In the genomic region with DNA sequence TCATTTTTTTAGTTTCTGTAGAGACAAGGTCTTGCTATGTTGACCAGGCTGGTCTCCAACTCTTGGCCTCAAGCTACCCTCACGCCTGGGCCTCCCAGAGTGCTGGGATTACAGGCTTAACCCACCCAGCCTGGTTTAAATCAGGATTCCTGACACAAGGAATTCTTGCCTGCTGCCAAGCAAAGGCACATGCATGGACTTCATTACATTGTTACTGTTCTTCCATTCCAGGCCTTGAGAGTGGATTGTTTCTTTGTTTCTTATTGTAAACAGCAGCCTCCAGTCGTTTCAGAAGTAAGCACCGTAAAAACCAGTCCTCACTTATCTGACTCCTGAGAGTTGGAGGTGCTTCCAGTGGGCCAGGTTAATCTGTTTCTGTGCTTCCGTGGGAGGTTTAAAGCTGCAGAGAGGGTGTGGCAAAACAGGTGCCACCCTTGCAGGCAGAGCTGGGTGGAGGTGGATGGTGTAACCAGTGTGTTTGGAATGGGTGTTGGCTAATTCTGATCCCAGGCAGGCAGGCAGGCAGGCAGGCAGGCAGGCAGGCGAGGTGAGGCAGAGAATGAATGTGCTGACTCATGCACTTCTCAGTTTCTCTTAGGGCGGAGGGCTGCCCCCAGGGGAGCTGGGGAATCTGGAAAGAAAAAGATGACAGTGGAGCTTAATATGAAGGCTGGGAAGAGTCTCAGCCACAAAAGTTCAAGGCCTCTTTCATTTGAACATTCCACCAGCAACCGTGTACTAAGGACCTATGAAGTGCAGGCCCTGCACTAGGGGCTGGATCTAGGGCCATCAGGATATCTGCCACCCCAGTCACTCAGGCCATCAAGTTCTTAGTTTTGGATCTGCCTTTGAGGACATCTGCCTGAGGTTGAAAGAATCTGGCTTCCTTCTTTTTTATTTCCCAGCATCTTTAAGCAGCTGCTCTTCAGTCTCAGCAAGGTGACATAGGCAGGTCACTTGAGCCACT, we compare ENCODE assay signal across 8 cellular contexts. TPM values are rescaled to one million over a fixed set of nuclear protein-coding genes. Genes with fewer than 3 reads are reported as not detected.
DNase-seq lines count a peak whose midpoint lies in the region; ATAC-seq and TF ChIP-seq lines count a peak whose summit lies in the region.

No MANE protein-coding gene starts in this region.

- no peak overlapping the region for H3K4me3 ChIP-seq in NB4 (ENCODE audit: low read depth, low read length)

- intact Hi-C loops in Calu3 (cut with micrococcal nuclease; ENCODE audit: unreplicated experiment): no loop called here

- peak overlapping the region; percentile 36 for H3K27ac Mint-ChIP-seq in Calu3 (ENCODE audit: unreplicated experiment)
- no peak overlapping the region for H3K27ac Mint-ChIP-seq in activated CD4-positive, alpha-beta memory T cell treated with anti-CD3 and anti-CD28 coated beads, Interleukin-2, amount 10 ng/mL, durations not matched to agents 7 days and 5 days

- no peak overlapping the region for H3K4me3 Mint-ChIP-seq in Calu3 (ENCODE audit: low read depth, unreplicated experiment)
- no peak overlapping the region for H3K4me3 Mint-ChIP-seq in activated CD4-positive, alpha-beta memory T cell treated with anti-CD3 and anti-CD28 coated beads, Interleukin-2, amount 10 ng/mL, durations not matched to agents 7 days and 5 days

- no peaks in the 10 kb centered on the region for H3K9me3 Mint-ChIP-seq in Calu3 (ENCODE audit: low read depth, unreplicated experiment)
- no peaks in the 10 kb centered on the region for H3K9me3 Mint-ChIP-seq in activated CD4-positive, alpha-beta memory T cell treated with anti-CD3 and anti-CD28 coated beads, Interleukin-2, amount 10 ng/mL, durations not matched to agents 7 days and 5 days

- no peak for TF ChIP-seq CTCF in Calu3 (IDR thresholded peaks at IDR 0.05; ENCODE audit: unreplicated experiment)
- TF ChIP-seq CTCF in NB4 (IDR thresholded peaks at IDR 0.05; ENCODE audit: low read depth, low read length): no peak

- ATAC-seq in GM19035 (IDR thresholded peaks at IDR 0.05; ENCODE audit: unreplicated experiment): no peak

- no peaks in the 10 kb centered on the region for H3K36me3 Mint-ChIP-seq in Calu3 (ENCODE audit: insufficient read depth, unreplicated experiment)
- H3K36me3 Mint-ChIP-seq in activated CD4-positive, alpha-beta memory T cell treated with anti-CD3 and anti-CD28 coated beads, Interleukin-2, amount 10 ng/mL, durations not matched to agents 7 days and 5 days (ENCODE audit: low read depth): no peaks in the 10 kb centered on the region

- H3K27me3 Mint-ChIP-seq in Calu3 (ENCODE audit: unreplicated experiment): no peaks in the 10 kb centered on the region
- peaks cover 25% of the 10 kb centered on the region for H3K27me3 Mint-ChIP-seq in activated CD4-positive, alpha-beta memory T cell treated with anti-CD3 and anti-CD28 coated beads, Interleukin-2, amount 10 ng/mL, durations not matched to agents 7 days and 5 days

- H3K4me1 Mint-ChIP-seq in Calu3 (ENCODE audit: low read depth, unreplicated experiment): peaks cover 16% of the 10 kb centered on the region
- H3K4me1 Mint-ChIP-seq in activated CD4-positive, alpha-beta memory T cell treated with anti-CD3 and anti-CD28 coated beads, Interleukin-2, amount 10 ng/mL, durations not matched to agents 7 days and 5 days: peaks cover 19% of the 10 kb centered on the region

- POLR2A ChIA-PET in activated CD4-positive, alpha-beta memory T cell treated with anti-CD3 and anti-CD28 coated beads, Interleukin-2, amount 10 ng/mL, durations not matched to agents 7 days and 5 days (lab: Charles Lee): no interaction called here

- DNase-seq in Calu3 (peak; percentile 72), NB4 (ENCODE audit: low read depth) (peak; percentile 64), dedifferentiated amniotic fluid mesenchymal stem cell (ENCODE audit: extremely low spot score) (peak; percentile 54), nucleus accumbens (lab: John Stamatoyannopoulos, UW) (peak in 35 of 56 donors; percentile 4 to 85 (median 50)), GM19238 (ENCODE audit: insufficient read length, low spot score) (no peak), CD1c-positive myeloid dendritic cell (ENCODE audit: extremely low spot score) (no peak)
- no peak for DNase-seq in activated CD4-positive, alpha-beta memory T cell treated with anti-CD3 and anti-CD28 coated beads, Interleukin-2, amount 10 ng/mL, durations not matched to agents 7 days and 5 days

- TF ChIP-seq POLR2A in NB4 (IDR thresholded peaks at IDR 0.05; ENCODE audit: extremely low read depth, insufficient read length): no peak

- BruUV-seq in Calu3 (replicated peaks; lab: Mats Ljungman, UMichigan): no TSS peak

- CTCF ChIA-PET in Calu3 (lab: Charles Lee): interaction anchor here (0.8 to 1.5 kb wide), 3 partner anchors 14 to 27 kb away, joined by 3 to 5 read pairs (median 4); no protein-coding TSS in a partner anchor
- CTCF ChIA-PET in activated CD4-positive, alpha-beta memory T cell treated with anti-CD3 and anti-CD28 coated beads, Interleukin-2, amount 10 ng/mL, durations not matched to agents 7 days and 5 days (lab: Charles Lee): interaction anchor here (1.0 to 1.1 kb wide), 2 partner anchors 65 to 142 kb away, joined by 3 read pairs; no protein-coding TSS in a partner anchor

RNA-seq across cellular contexts. Expression of a gene that starts 37.0 kb away (rescaled TPM):
- 66.4 and 66.9 TPM in 2 replicates for total RNA-seq in Calu3 (2022)
- total RNA-seq in activated CD4-positive, alpha-beta memory T cell treated with anti-CD3 and anti-CD28 coated beads, Interleukin-2, amount 10 ng/mL, durations not matched to agents 7 days and 5 days: 1 to 10 TPM; 1.9 to 2.2 TPM

RNA-seq across cellular contexts. Expression of a gene that starts 42.9 kb away (rescaled TPM):
- total RNA-seq in Calu3 (2022): 2.2 and 2.5 TPM in 2 replicates
- not detected for total RNA-seq in activated CD4-positive, alpha-beta memory T cell treated with anti-CD3 and anti-CD28 coated beads, Interleukin-2, amount 10 ng/mL, durations not matched to agents 7 days and 5 days

Comparison
In these comparisons a context has a peak if more than half of its experiments do, and no peak if none do; other contexts are left out.
1. DNase-seq: peak in Calu3 (single experiment), NB4 (single experiment), dedifferentiated amniotic fluid mesenchymal stem cell (single experiment) and nucleus accumbens (35 of 56); none in GM19238 (single experiment), activated CD4-positive, alpha-beta memory T cell treated with anti-CD3 and anti-CD28 coated beads, Interleukin-2, amount 10 ng/mL, durations not matched to agents 7 days and 5 days (single experiment) and CD1c-positive myeloid dendritic cell (single experiment).
2. RNA of a gene that starts 37.0 kb away (total RNA-seq): 66.4 to 66.9 TPM in Calu3; 1.9 to 2.2 TPM in activated CD4-positive, alpha-beta memory T cell treated with anti-CD3 and anti-CD28 coated beads, Interleukin-2, amount 10 ng/mL, durations not matched to agents 7 days and 5 days; every median in the first group is over 10 times any median in the second.